Comparison of ENCODE assay signal across 23 cellular contexts in genomic region chr6:130611366-130611765, GRCh38.
"Had no signal": no experiment of that assay in that cellular context is flagged by ENCODE, and none has a peak within 500 bp of the region (broad histone marks: within the 10 kb centered on the region; RNA-seq: fewer than 3 reads in every experiment).

No MANE protein-coding gene starts in this region.

- H3K36me3 ChIP-seq: esophagus squamous epithelium, pancreas, right lobe of liver, spleen had no signal

- H3K4me1 Mint-ChIP-seq: naive B cell; nephron; stimulated activated naive B cell treated with anti-CD40 and anti-IgM and Interleukin-4, amounts not matched to agents 10 μg/mL and 1 μg/mL and 100 μg/mL, for 72 hours had no signal

- H3K27ac ChIP-seq: dorsolateral prefrontal cortex, esophagus squamous epithelium, hepatocyte, pancreas, right lobe of liver, spleen had no signal

- H2AFZ ChIP-seq: hepatocyte had no signal

- FAIRE-seq: pancreas had no signal

- H3K79me2 ChIP-seq: hepatocyte had no signal

- H3K4me3 Mint-ChIP-seq: naive B cell; nephron; stimulated activated naive B cell treated with anti-CD40 and anti-IgM and Interleukin-4, amounts not matched to agents 10 μg/mL and 1 μg/mL and 100 μg/mL, for 72 hours had no signal

- H3K9me3 ChIP-seq: esophagus squamous epithelium, pancreas, right lobe of liver, spleen had no signal

- DNase-seq: cortex of kidney; dorsolateral prefrontal cortex; effector CD8-positive, alpha-beta T cell; esophagus squamous epithelium; foreskin melanocyte; head of caudate nucleus; left colon; left ventricle myocardium superior; mesendoderm; naive B cell; occipital lobe; pancreas; right lobe of liver; spleen; stimulated activated CD4-positive, alpha-beta T cell treated with anti-CD3 and anti-CD28 coated beads, Interleukin-15, amount 100 ng/mL, for 24 hours; stimulated activated CD4-positive, alpha-beta T cell treated with anti-CD3 and anti-CD28 coated beads, Interleukin-1b, Interleukin-23, amount 100 ng/mL, for 48 hours; stimulated activated CD4-positive, alpha-beta T cell treated with anti-CD3 and anti-CD28 coated beads, Interleukin-4, amount 100 ng/mL, for 24 hours; stimulated activated naive B cell treated with anti-CD40 and anti-IgM and Interleukin-4, amounts not matched to agents 10 μg/mL and 1 μg/mL and 100 μg/mL, for 72 hours; trophoblast cell had no signal

- H3K27me3 ChIP-seq: dorsolateral prefrontal cortex, esophagus squamous epithelium, hepatocyte, pancreas, right lobe of liver, spleen had no signal

- H3K27ac Mint-ChIP-seq: naive B cell; nephron; progenitor cell of endocrine pancreas; stimulated activated naive B cell treated with anti-CD40 and anti-IgM and Interleukin-4, amounts not matched to agents 10 μg/mL and 1 μg/mL and 100 μg/mL, for 72 hours had no signal

- H3K4me1 ChIP-seq: esophagus squamous epithelium, pancreas, right lobe of liver, spleen had no signal

- H3K36me3 Mint-ChIP-seq: naive B cell; stimulated activated naive B cell treated with anti-CD40 and anti-IgM and Interleukin-4, amounts not matched to agents 10 μg/mL and 1 μg/mL and 100 μg/mL, for 72 hours had no signal

- H3K27me3 Mint-ChIP-seq: naive B cell; progenitor cell of endocrine pancreas; stimulated activated naive B cell treated with anti-CD40 and anti-IgM and Interleukin-4, amounts not matched to agents 10 μg/mL and 1 μg/mL and 100 μg/mL, for 72 hours had no signal

- H3K9me3 Mint-ChIP-seq: nephron had no signal

- ATAC-seq: left colon; left ventricle myocardium superior; pancreas; right lobe of liver; stimulated activated naive B cell treated with anti-CD40 and anti-IgM and Interleukin-4, amounts not matched to agents 10 μg/mL and 1 μg/mL and 100 μg/mL, for 72 hours had no signal

- H3K4me3 ChIP-seq: dorsolateral prefrontal cortex, esophagus squamous epithelium, hepatocyte, lung, pancreas, right lobe of liver, spleen had no signal

- H3K4me2 ChIP-seq: hepatocyte had no signal
